Comparison of ENCODE assay signal across 2 cellular contexts in the genomic region with DNA sequence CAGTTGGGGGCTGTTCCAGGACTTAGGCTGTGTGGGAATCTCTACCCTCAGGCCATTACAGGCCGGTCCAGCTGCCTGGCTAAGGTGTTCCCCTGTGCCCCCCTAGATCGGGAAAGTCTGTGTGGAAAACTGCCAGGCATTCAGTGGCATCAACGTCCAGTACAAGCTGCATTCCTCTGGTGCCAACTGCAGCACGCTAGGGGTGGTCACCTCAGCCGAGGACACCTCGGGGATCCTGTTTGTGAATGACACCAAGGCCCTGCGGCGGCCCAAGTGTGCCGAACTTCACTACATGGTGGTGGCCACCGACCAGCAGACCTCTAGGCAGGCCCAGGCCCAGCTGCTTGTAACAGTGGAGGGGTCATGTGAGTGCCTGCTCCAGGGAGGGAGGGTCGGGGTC.
TF ChIP-seq lines count a peak whose summit lies in the region.

No MANE protein-coding gene starts in this region.

TF ChIP-seq in IMR-90, 13 proteins besides CTCF, POLR2A, EP300 and RAD21:
- no peak for TF ChIP-seq BHLHE40 (IDR thresholded peaks at IDR 0.05; ENCODE audit: low read depth, low read length)

TF ChIP-seq in H1, 55 proteins besides CTCF, POLR2A, EP300 and RAD21:
- TF ChIP-seq CBX8 (IDR thresholded peaks at IDR 0.05; ENCODE audit: borderline replicate concordance, low read depth, low read length), result no peak
- no peak for TF ChIP-seq RBBP5 (IDR thresholded peaks at IDR 0.05; ENCODE audit: borderline replicate concordance, low read depth, low read length)
- TF ChIP-seq JUN (IDR thresholded peaks at IDR 0.05; ENCODE audit: low read depth, low read length), result no peak
- TF ChIP-seq BCL11A (IDR thresholded peaks at IDR 0.05; ENCODE audit: low read depth in 2 of 2, low read length in 2 of 2), result no peak
- TF ChIP-seq CHD1 (IDR thresholded peaks at IDR 0.05; ENCODE audit: low read depth, low read length), result no peak
